ENCODE assay signal across 8 cellular contexts in the genomic region with DNA sequence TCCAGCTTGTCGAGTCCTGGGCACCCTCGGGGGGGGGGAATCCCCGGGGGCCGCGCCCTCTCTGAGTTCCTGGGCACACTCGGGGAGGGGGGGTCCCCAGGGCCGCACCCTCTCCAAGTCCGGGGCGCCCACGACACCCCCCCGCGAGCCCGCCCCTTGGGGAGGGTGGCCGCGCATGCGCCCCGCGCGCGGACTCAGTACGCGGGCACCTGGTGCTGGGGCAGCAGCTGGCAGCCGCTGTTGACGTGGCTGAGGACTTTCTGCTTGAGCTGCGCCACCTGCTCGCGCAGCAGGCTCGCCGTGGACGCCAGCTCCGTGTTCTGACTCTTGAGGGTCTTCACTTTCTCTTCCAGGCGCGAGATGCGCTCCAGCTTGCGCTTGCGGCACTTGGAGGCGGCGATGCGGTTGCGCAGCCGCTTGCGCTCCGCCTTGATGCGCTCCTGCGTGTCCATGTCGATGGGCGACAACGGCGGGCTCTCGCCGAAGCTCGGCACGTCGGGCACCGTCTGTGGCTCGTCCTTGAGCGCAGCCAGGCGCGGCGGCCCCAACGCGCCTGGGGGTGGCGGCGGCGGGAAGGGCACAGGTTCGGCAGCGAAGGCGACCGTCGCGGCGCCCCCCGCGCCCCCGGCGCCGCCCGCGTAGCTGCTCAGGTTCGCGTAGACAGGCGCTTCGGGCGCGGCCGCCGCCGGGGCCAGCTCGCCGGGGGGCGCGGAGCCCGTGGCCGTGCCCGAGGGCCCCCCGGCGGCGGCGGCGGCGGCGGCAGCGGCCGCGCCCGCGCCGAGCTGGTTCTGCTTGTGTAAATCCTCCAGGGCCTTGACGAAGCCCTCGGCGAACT. TPM values are rescaled to one million over a fixed set of nuclear protein-coding genes. Genes with fewer than 3 reads are reported as not detected.
DNase-seq lines count a peak whose midpoint lies in the region; ATAC-seq and TF ChIP-seq lines count a peak whose summit lies in the region.

No MANE protein-coding gene starts in this region.

- peak overlapping the region; percentile 98 for H3K27ac Mint-ChIP-seq in CD8-positive, alpha-beta T cell

- intact Hi-C loops in CD8-positive, alpha-beta T cell (cut with DNase I, micrococcal nuclease), result loop anchor here (1.0 to 5.0 kb wide), 4 partner anchors 14 to 307 kb away; a partner anchor contains a TSS
- intact Hi-C loops in right cardiac atrium (cut with DNase I), result loop anchor here in 3 of 4 donors (2.0 to 5.0 kb wide), 2 partner anchors 42 kb away; a partner anchor contains a TSS
- intact Hi-C loops in psoas muscle (cut with DNase I), result loop anchor here in 1 of 2 donors (2.0 kb wide), 1 partner anchor 22 kb away; no protein-coding TSS in a partner anchor

- H3K4me3 ChIP-seq in CD8-positive, alpha-beta T cell (ENCODE audit: low read depth, low read length), result peak overlapping the region; percentile 98
- H3K4me3 ChIP-seq in right cardiac atrium (ENCODE audit: low read length) (peak overlapping the region; percentile 84), psoas muscle (peak overlapping the region; percentile 84)

- WGBS in right cardiac atrium, result under 1% methylated on average over 111 of the region's 111 CpGs
- WGBS in psoas muscle, 3 donors, result 0 to 1% (median 0%) methylated on average over 62 to 111 of the region's 111 CpGs

- peaks cover 47% of the 10 kb centered on the region for H3K4me1 Mint-ChIP-seq in CD8-positive, alpha-beta T cell (ENCODE audit: low read depth)

- H3K4me3 Mint-ChIP-seq in CD8-positive, alpha-beta T cell, result peak overlapping the region; percentile 97

- no peaks in the 10 kb centered on the region for H3K9me3 Mint-ChIP-seq in CD8-positive, alpha-beta T cell

- peaks cover 17% of the 10 kb centered on the region for H3K36me3 ChIP-seq in CD8-positive, alpha-beta T cell (ENCODE audit: insufficient read depth, low read length)
- peaks cover 0 to 12% of the 10 kb centered on the region in 2 donors for H3K36me3 ChIP-seq in psoas muscle (ENCODE audit: insufficient read depth in 1 of 2, low read depth in 1 of 2)

- H3K4me1 ChIP-seq in CD8-positive, alpha-beta T cell (ENCODE audit: insufficient read depth, low read length), result peaks cover 39% of the 10 kb centered on the region
- peaks cover 14% of the 10 kb centered on the region for H3K4me1 ChIP-seq in right cardiac atrium (ENCODE audit: control insufficient read depth, insufficient read depth, low read length)
- peaks cover 46% of the 10 kb centered on the region for H3K4me1 ChIP-seq in psoas muscle

- POLR2A ChIA-PET in CD8-positive, alpha-beta T cell (lab: Charles Lee), result interaction anchor here (0.8 to 6.5 kb wide), 34 partner anchors 11 to 1951 kb away, joined by 3 to 267 read pairs (median 7); a partner anchor contains a TSS

- H3K36me3 Mint-ChIP-seq in CD8-positive, alpha-beta T cell, result peaks cover 29% of the 10 kb centered on the region

- H3K27me3 ChIP-seq in CD8-positive, alpha-beta T cell (ENCODE audit: insufficient read depth, low read length), result no peaks in the 10 kb centered on the region
- no peaks in the 10 kb centered on the region for H3K27me3 ChIP-seq in right cardiac atrium (ENCODE audit: control insufficient read depth, insufficient read depth)
- H3K27me3 ChIP-seq in psoas muscle (ENCODE audit: insufficient read depth in 3 of 3, low read length in 2 of 3), result no peaks in the 10 kb centered on the region

- CTCF ChIA-PET in CD8-positive, alpha-beta T cell (lab: Charles Lee), result interaction anchor here (0.7 to 11.0 kb wide), 20 partner anchors 9 to 800 kb away, joined by 3 to 318 read pairs (median 12); a partner anchor contains a TSS

- H3K9me3 ChIP-seq in CD8-positive, alpha-beta T cell (ENCODE audit: low read length), result no peaks in the 10 kb centered on the region
- H3K9me3 ChIP-seq in right cardiac atrium (ENCODE audit: control insufficient read depth, low read length) (no peaks in the 10 kb centered on the region), psoas muscle (no peaks in the 10 kb centered on the region)

- H3K27me3 Mint-ChIP-seq in CD8-positive, alpha-beta T cell (ENCODE audit: low read depth), result no peaks in the 10 kb centered on the region

- peak; percentile 66 to 92 (median 81) for DNase-seq in CD8-positive, alpha-beta T cell
- DNase-seq in MV-4-11 (lab: John Stamatoyannopoulos, UW) (peak; percentile 72), T-helper 1 cell (peak; percentile 73 to 93 (median 78)), anterior cingulate cortex (lab: John Stamatoyannopoulos, UW) (peak in 55 of 58 donors; percentile 6 to 82 (median 59)), right cardiac atrium (peak; percentile 80 to 93 (median 92)), psoas muscle (peak; percentile 85 to 93)

- TF ChIP-seq CTCF in CD8-positive, alpha-beta T cell (IDR thresholded peaks at IDR 0.05), result no peak
- TF ChIP-seq CTCF in psoas muscle (IDR thresholded peaks at IDR 0.05), result no peak

- H3K27ac ChIP-seq in CD8-positive, alpha-beta T cell (ENCODE audit: low read depth, low read length), result peak overlapping the region; percentile 99
- H3K27ac ChIP-seq in right cardiac atrium (ENCODE audit: low read length) (peak overlapping the region; percentile 99), psoas muscle (peak overlapping the region; percentile 99)

- peak; percentile 13 for ATAC-seq in CD8-positive, alpha-beta T cell
- ATAC-seq in GM21381 (IDR thresholded peaks at IDR 0.05; ENCODE audit: unreplicated experiment) (peak; percentile 19), right cardiac atrium (peak; percentile 44 to 48), psoas muscle (peak; percentile 54 to 70 (median 60)), HG03108 (IDR thresholded peaks at IDR 0.05; ENCODE audit: unreplicated experiment) (no peak)

RNA-seq across cellular contexts. Expression of a gene that starts 1.0 kb away (rescaled TPM):
- total RNA-seq in CD8-positive, alpha-beta T cell, result 1,000 to 10,000 TPM; 1,995 to 2,125 TPM
- total RNA-seq in right cardiac atrium (100 to 1,000 TPM; 117 to 229 (median 122) TPM), psoas muscle (10 to 100 TPM; 68.0 to 77.1 (median 72.1) TPM)
- polyA plus RNA-seq in right cardiac atrium (233 TPM), psoas muscle (10 to 100 TPM; 22.7 to 40.3 (median 38.9) TPM)

RNA-seq across cellular contexts. Expression of a gene that starts 6.2 kb away (rescaled TPM):
- total RNA-seq in CD8-positive, alpha-beta T cell, result 10 to 100 TPM in 1 of 2 experiments, 1 to 10 TPM in 1; 7.6 to 10.4 TPM
- total RNA-seq in right cardiac atrium (1 to 10 TPM in 2 of 4 donors, under 1 TPM in 2; 0.65 to 1.4 (median 1.1) TPM), psoas muscle (1 to 10 TPM in 1 of 4 donors, under 1 TPM in 3; 0.32 to 1.5 (median 0.43) TPM)
- polyA plus RNA-seq in right cardiac atrium (5.3 TPM), psoas muscle (under 1 TPM; 0.12 to 0.57 (median 0.17) TPM)

RNA-seq across cellular contexts. Expression of a gene that starts 42.4 kb away (rescaled TPM):
- total RNA-seq in CD8-positive, alpha-beta T cell, result 10 to 100 TPM; 41.1 to 43.9 TPM
- total RNA-seq in right cardiac atrium (10 to 100 TPM; 55.6 to 77.2 (median 64.8) TPM), psoas muscle (100 to 1,000 TPM in 2 of 4 donors, 10 to 100 TPM in 2; 87.9 to 136 (median 112) TPM)
- polyA plus RNA-seq in right cardiac atrium (131 TPM), psoas muscle (100 to 1,000 TPM; 118 to 215 (median 139) TPM)

RNA-seq across cellular contexts. Expression of a gene that starts 54.2 kb away (rescaled TPM):
- under 1 TPM in 1 of 2 experiments, not detected in 1; 0.71 TPM for total RNA-seq in CD8-positive, alpha-beta T cell
- total RNA-seq in right cardiac atrium, result 1 to 10 TPM in 2 of 4 donors, under 1 TPM in 2; 0.47 to 1.6 (median 0.97) TPM
- polyA plus RNA-seq in right cardiac atrium, result 2.8 TPM
- total RNA-seq in psoas muscle, result 1 to 10 TPM in 1 of 4 donors, under 1 TPM in 3; 0.27 to 2.5 (median 0.86) TPM
- under 1 TPM; 0.43 to 0.86 (median 0.86) TPM for polyA plus RNA-seq in psoas muscle

RNA-seq across cellular contexts. Expression of a gene that starts 59.9 kb away (rescaled TPM):
- 10 to 100 TPM; 20.0 to 25.2 TPM for total RNA-seq in CD8-positive, alpha-beta T cell
- total RNA-seq in right cardiac atrium (10 to 100 TPM; 31.3 to 42.0 (median 35.0) TPM), psoas muscle (10 to 100 TPM; 18.3 to 47.8 (median 31.7) TPM)
- polyA plus RNA-seq in right cardiac atrium (17.4 TPM), psoas muscle (10 to 100 TPM in 1 of 3 donors, 1 to 10 TPM in 2; 8.0 to 13.8 (median 9.1) TPM)

Comparison
In these comparisons a context has a peak if more than half of its experiments do, and no peak if none do; other contexts are left out.
1. RNA of a gene that starts 1.0 kb away (total RNA-seq): 1,995 to 2,125 TPM in CD8-positive, alpha-beta T cell; 117 to 229 TPM in right cardiac atrium and 68.0 to 77.1 TPM in psoas muscle; every median in the first group is over 4 times any median in the second.
2. Peak in every context shown above with its lines, with median percentiles within 50 percentile points of each other: DNase-seq, H3K27ac ChIP-seq and H3K4me3 ChIP-seq.